ENCODE assay signal across 8 cellular contexts in genomic region chr22:30421695-30422480, GRCh38. TPM values are rescaled to one million over a fixed set of nuclear protein-coding genes. Genes with fewer than 3 reads are reported as not detected.
DNase-seq lines count a peak whose midpoint lies in the region; ATAC-seq, FAIRE-seq and TF ChIP-seq lines count a peak whose summit lies in the region.

No MANE protein-coding gene starts in this region.

- H3K27ac Mint-ChIP-seq in activated naive CD4-positive, alpha-beta T cell treated with anti-CD3 and anti-CD28 coated beads, Interleukin-2, amount 50 U/mL, for 24 hours: peak overlapping the region; percentile 82
- H3K27ac Mint-ChIP-seq in astrocyte (ENCODE audit: unreplicated experiment) (peak overlapping the region; percentile 100), type B pancreatic cell (peak overlapping the region; percentile 75)

- no peaks in the 10 kb centered on the region for H3K79me2 ChIP-seq in astrocyte (ENCODE audit: insufficient read depth, low read length)

- FAIRE-seq in astrocyte (lab: Jason Lieb, UNC): no peak

- no peak overlapping the region for H2AFZ ChIP-seq in astrocyte (ENCODE audit: low read depth, low read length)

- TF ChIP-seq CTCF in astrocyte (IDR thresholded peaks at IDR 0.05; ENCODE audit: insufficient read depth, low read depth, low read length): no peak
- TF ChIP-seq CTCF in lower lobe of right lung (IDR thresholded peaks at IDR 0.05): no peak
- TF ChIP-seq CTCF in type B pancreatic cell (conservative IDR thresholded peaks at IDR 0.05): no peak

- H3K4me3 Mint-ChIP-seq in activated naive CD4-positive, alpha-beta T cell treated with anti-CD3 and anti-CD28 coated beads, Interleukin-2, amount 50 U/mL, for 24 hours: peak overlapping the region; percentile 98
- peak overlapping the region; percentile 87 for H3K4me3 Mint-ChIP-seq in astrocyte (ENCODE audit: unreplicated experiment)
- peak overlapping the region; percentile 97 for H3K4me3 Mint-ChIP-seq in type B pancreatic cell

- intact Hi-C loops in lower lobe of right lung (cut with DNase I): no loop called here

- H3K27me3 Mint-ChIP-seq in activated naive CD4-positive, alpha-beta T cell treated with anti-CD3 and anti-CD28 coated beads, Interleukin-2, amount 50 U/mL, for 24 hours: no peaks in the 10 kb centered on the region
- H3K27me3 Mint-ChIP-seq in astrocyte (ENCODE audit: low read depth, unreplicated experiment) (no peaks in the 10 kb centered on the region), type B pancreatic cell (no peaks in the 10 kb centered on the region)

- H3K27me3 ChIP-seq in astrocyte (ENCODE audit: insufficient read depth, low read length) (no peaks in the 10 kb centered on the region), lower lobe of right lung (ENCODE audit: low read depth) (no peaks in the 10 kb centered on the region)

- H3K36me3 Mint-ChIP-seq in activated naive CD4-positive, alpha-beta T cell treated with anti-CD3 and anti-CD28 coated beads, Interleukin-2, amount 50 U/mL, for 24 hours: peaks cover 9% of the 10 kb centered on the region
- H3K36me3 Mint-ChIP-seq in astrocyte (ENCODE audit: low read depth, unreplicated experiment): peaks cover 7% of the 10 kb centered on the region
- peaks cover 1% of the 10 kb centered on the region for H3K36me3 Mint-ChIP-seq in type B pancreatic cell

- H3K4me1 ChIP-seq in astrocyte (ENCODE audit: insufficient read depth, low read length): peaks cover 63% of the 10 kb centered on the region
- H3K4me1 ChIP-seq in lower lobe of right lung: peaks cover 53% of the 10 kb centered on the region

- no peak for ATAC-seq in lower lobe of right lung

- DNase-seq in activated naive CD4-positive, alpha-beta T cell (lab: John Stamatoyannopoulos, UW): no peak
- no peak for DNase-seq in astrocyte (ENCODE audit: low read depth)
- no peak for DNase-seq in lower lobe of right lung
- no peak for DNase-seq in type B pancreatic cell (ENCODE audit: extremely low spot score, unreplicated experiment)
- DNase-seq in NCI-H2227 treated with DMSO at 0.1 percent for 48 hours (lab: John Stamatoyannopoulos, UW): no peak
- no peak for DNase-seq in stimulated activated CD8-positive, alpha-beta memory T cell treated with anti-CD3 and anti-CD28 coated beads, Interleukin-4, amount 100 ng/mL, for 48 hours
- DNase-seq in NCI-H1105 treated with DMSO at 0.1 percent for 48 hours (lab: John Stamatoyannopoulos, UW): no peak

- peak overlapping the region; percentile 93 for H3K9ac ChIP-seq in astrocyte (ENCODE audit: low read length)

- H3K4me1 Mint-ChIP-seq in activated naive CD4-positive, alpha-beta T cell treated with anti-CD3 and anti-CD28 coated beads, Interleukin-2, amount 50 U/mL, for 24 hours: peaks cover 57% of the 10 kb centered on the region
- H3K4me1 Mint-ChIP-seq in astrocyte (ENCODE audit: low read depth, unreplicated experiment) (peaks cover 32% of the 10 kb centered on the region), type B pancreatic cell (ENCODE audit: unreplicated experiment) (peaks cover 30% of the 10 kb centered on the region)

- H3K4me2 ChIP-seq in astrocyte (ENCODE audit: low read length): peak overlapping the region; percentile 90

- no peaks in the 10 kb centered on the region for H3K9me3 ChIP-seq in astrocyte (ENCODE audit: insufficient read depth, low read depth, low read length)
- no peaks in the 10 kb centered on the region for H3K9me3 ChIP-seq in lower lobe of right lung

- no peaks in the 10 kb centered on the region for H4K20me1 ChIP-seq in astrocyte (ENCODE audit: insufficient read depth, low read length)

- H3K36me3 ChIP-seq in astrocyte (ENCODE audit: insufficient read depth, low read length) (peaks cover 21% of the 10 kb centered on the region), lower lobe of right lung (peaks cover 26% of the 10 kb centered on the region)

- H3K4me3 ChIP-seq in astrocyte (ENCODE audit: insufficient read depth, low read depth, low read length) (peak overlapping the region; percentile 25), lower lobe of right lung (no peak overlapping the region)

- no peaks in the 10 kb centered on the region for H3K9me3 Mint-ChIP-seq in activated naive CD4-positive, alpha-beta T cell treated with anti-CD3 and anti-CD28 coated beads, Interleukin-2, amount 50 U/mL, for 24 hours
- no peaks in the 10 kb centered on the region for H3K9me3 Mint-ChIP-seq in astrocyte (ENCODE audit: unreplicated experiment)
- H3K9me3 Mint-ChIP-seq in type B pancreatic cell: no peaks in the 10 kb centered on the region

- H3K27ac ChIP-seq in astrocyte (ENCODE audit: low read depth, low read length): peak overlapping the region; percentile 98
- H3K27ac ChIP-seq in lower lobe of right lung: peak overlapping the region; percentile 98

RNA-seq across cellular contexts. Expression of gene MTFP1, which starts 3.7 kb away (rescaled TPM):
- total RNA-seq in astrocyte: 10.6 and 13.0 TPM in 2 replicates
- 9.9 TPM for total RNA-seq in lower lobe of right lung
- 16.1 and 20.6 TPM in 2 replicates for total RNA-seq in type B pancreatic cell (ENCODE audit: low replicate concordance)

RNA-seq across cellular contexts. Expression of gene SEC14L2, which starts 25.1 kb away (rescaled TPM):
- total RNA-seq in astrocyte: 14.5 and 19.5 TPM in 2 replicates
- 7.8 TPM for total RNA-seq in lower lobe of right lung
- total RNA-seq in type B pancreatic cell (ENCODE audit: low replicate concordance): 7.9 and 9.6 TPM in 2 replicates

RNA-seq across cellular contexts. Expression of gene RNF215, which starts 34.7 kb away (rescaled TPM):
- total RNA-seq in astrocyte (24.5 and 28.5 TPM in 2 replicates), lower lobe of right lung (13.6 TPM), type B pancreatic cell (ENCODE audit: low replicate concordance) (16.9 and 29.2 TPM in 2 replicates)

RNA-seq across cellular contexts. Expression of gene SEC14L3, which starts 49.9 kb away (rescaled TPM):
- total RNA-seq in astrocyte (not detected in 2 replicates), lower lobe of right lung (1.8 TPM), type B pancreatic cell (ENCODE audit: low replicate concordance) (not detected in 2 replicates)
